26 cellular contexts compared by ENCODE assay signal in the genomic region with DNA sequence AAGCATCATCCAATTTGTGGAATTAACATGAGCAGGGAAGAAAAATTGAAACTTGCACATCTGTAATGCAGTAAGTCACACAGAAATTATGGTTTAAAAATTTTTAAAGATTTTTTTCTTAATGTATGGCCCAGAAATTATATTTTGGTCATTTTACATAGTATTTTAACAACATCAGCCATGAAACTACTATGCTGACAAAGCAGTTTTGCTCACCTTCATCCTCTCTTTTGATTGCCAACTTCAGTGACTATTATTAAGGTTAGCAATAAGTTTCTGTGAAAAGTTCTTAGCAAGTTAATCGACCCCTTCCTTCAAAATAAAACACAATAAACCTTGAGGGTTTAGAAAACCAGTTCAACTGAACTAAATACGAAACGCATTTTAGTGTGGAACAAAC.
DNase-seq lines count a peak whose midpoint lies in the region; ATAC-seq, FAIRE-seq and TF ChIP-seq lines count a peak whose summit lies in the region.
"Had no signal": no experiment of that assay in that cellular context is flagged by ENCODE, and none has a peak within 500 bp of the region (broad histone marks: within the 10 kb centered on the region; RNA-seq: fewer than 3 reads in every experiment).

No MANE protein-coding gene starts in this region.

- no peak overlapping the region for H3K4ac ChIP-seq in IMR-90 (ENCODE audit: low read depth, low read length)

- no peak overlapping the region for H4K5ac ChIP-seq in IMR-90 (ENCODE audit: low read depth, low read length)

- H2BK120ac ChIP-seq in IMR-90 (ENCODE audit: low read depth, low read length) = no peak overlapping the region

- H4K8ac ChIP-seq in IMR-90 (ENCODE audit: low read depth in 2 of 2, low read length in 2 of 2) = no peak overlapping the region

- no peak overlapping the region for H3K18ac ChIP-seq in IMR-90 (ENCODE audit: low read depth, low read length)

- TF ChIP-seq RAD21 in HepG2 (CRISPR knock-in tag; IDR thresholded peaks at IDR 0.05) (no peak), IMR-90 (IDR thresholded peaks at IDR 0.05; ENCODE audit: low read length) (no peak), K562 (CRISPR knock-in tag; conservative IDR thresholded peaks at IDR 0.05 in 1 of 2, IDR thresholded peaks at IDR 0.05 in 1 of 2) (no peak)

- H3K79me2 ChIP-seq in HepG2 (ENCODE audit: insufficient read depth, low read length) = no peaks in the 10 kb centered on the region
- H3K79me2 ChIP-seq in K562 (ENCODE audit: control insufficient read depth, insufficient read depth, low read length) = no peaks in the 10 kb centered on the region

- H2AFZ ChIP-seq in HepG2 (ENCODE audit: low read length) (no peak overlapping the region), IMR-90 (replicated peaks; ENCODE audit: low read length, poor library complexity) (no peak overlapping the region), K562 (ENCODE audit: low read depth, low read length) (no peak overlapping the region)

- 7% methylated on average over 3 of the region's 3 CpGs for WGBS in HepG2 (ENCODE audit: low lambda C conversion rate)
- 55% methylated on average over 3 of the region's 3 CpGs for WGBS in right lobe of liver (ENCODE audit: insufficient coverage, low coverage, low lambda C conversion rate, missing lambda C conversion rate)
- WGBS in IMR-90 (ENCODE audit: extremely low coverage in 2 of 2, insufficient read length in 1 of 2), 2 experiments = no CpG with 5 or more reads among the region's 3 CpGs
- WGBS in K562 (ENCODE audit: insufficient coverage, low coverage, missing lambda C conversion rate) = 2% methylated on average over 3 of the region's 3 CpGs

- ATAC-seq in HepG2 = no peak
- ATAC-seq in right lobe of liver = no peak
- no peak for ATAC-seq in IMR-90 (ENCODE audit: low read depth)
- ATAC-seq in K562 = no peak
- ATAC-seq: GM12878 had no signal

- FAIRE-seq in HepG2 (lab: Jason Lieb, UNC) (no peak), K562 (lab: Jason Lieb, UNC) (no peak)
- FAIRE-seq: GM12878, GM12892, GM18507 had no signal

- no peak overlapping the region for H2BK15ac ChIP-seq in IMR-90 (ENCODE audit: low read depth, low read length)

- H3K27ac ChIP-seq in HepG2 (ENCODE audit: extremely low read length, insufficient read depth, low read length) (no peak overlapping the region), right lobe of liver (no peak overlapping the region), IMR-90 (ENCODE audit: insufficient read depth, low read length) (no peak overlapping the region), K562 (ENCODE audit: extremely low read depth, low read depth, low read length) (no peak overlapping the region)
- H3K27ac ChIP-seq: 22Rv1, BLaER1 had no signal

- dilution Hi-C loops in IMR-90 (cut with HindIII; ENCODE audit: low sequenced_read_pairs, unreplicated experiment) = no loop called here

- no peak overlapping the region for H2AK5ac ChIP-seq in IMR-90 (ENCODE audit: low read depth, low read length)

- TF ChIP-seq CTCF in HepG2 (CRISPR knock-in tag; IDR thresholded peaks at IDR 0.05) = no peak
- TF ChIP-seq CTCF in right lobe of liver (IDR thresholded peaks at IDR 0.05) = no peak
- no peak for TF ChIP-seq CTCF in IMR-90 (conservative IDR thresholded peaks at IDR 0.05; ENCODE audit: low read depth, low read length)
- TF ChIP-seq CTCF in K562 (IDR thresholded peaks at IDR 0.05 in 2 of 3, conservative IDR thresholded peaks at IDR 0.05 in 1 of 3; ENCODE audit: insufficient read depth in 2 of 3, low read depth in 1 of 3, low read length in 3 of 3) = no peak

- H3K9ac ChIP-seq in HepG2 (ENCODE audit: insufficient read depth, low read depth, low read length) = no peak overlapping the region
- no peak overlapping the region for H3K9ac ChIP-seq in IMR-90 (ENCODE audit: low read depth, low read length)
- no peak overlapping the region for H3K9ac ChIP-seq in K562 (ENCODE audit: insufficient read depth in 1 of 2, low read depth in 2 of 2, low read length in 2 of 2)
- H3K9ac ChIP-seq: BLaER1 had no signal

- no peak overlapping the region for H2BK5ac ChIP-seq in IMR-90 (ENCODE audit: low read depth, low read length, poor library complexity, severe bottlenecking)

- DNase-seq in HepG2 (ENCODE audit: low spot score) (no peak), right lobe of liver (no peak), IMR-90 (no peak), K562 (ENCODE audit: extremely low read depth in 1 of 4, low spot score in 3 of 4) (no peak), kidney tubule cell (ENCODE audit: low spot score) (no peak), NCI-H510A (lab: John Stamatoyannopoulos, UW) (no peak)
- no peak for DNase-seq in stimulated activated naive CD4-positive, alpha-beta T cell treated with Interleukin-2 at 50 U/mL for 16 hours (lab: John Stamatoyannopoulos, UW)
- DNase-seq: ACHN; BE2C; C1 segment of cervical spinal cord; CD4-positive, alpha-beta memory T cell; CD4-positive, CD25-positive, alpha-beta regulatory T cell; CD8-positive, alpha-beta memory T cell; COR-L47; DMS 273 treated with DMSO at 0.1 percent for 48 hours; DMS153; DMS53; DMS79; DND-41; EL; GDM1 had no signal

- no peaks in the 10 kb centered on the region for H3K9me1 ChIP-seq in IMR-90 (ENCODE audit: insufficient read depth, low read length)
- H3K9me1 ChIP-seq in K562 (ENCODE audit: control insufficient read depth, insufficient read depth, low read length) = no peaks in the 10 kb centered on the region

- POLR2A ChIA-PET in HepG2 (lab: Yijun Ruan, JAX) = no interaction called here
- POLR2A ChIA-PET in IMR-90 (lab: Charles Lee; ENCODE audit: unreplicated experiment) = no interaction called here
- POLR2A ChIA-PET in K562 (lab: Yijun Ruan, JAX) = no interaction called here

- no peak overlapping the region for H2AK9ac ChIP-seq in IMR-90 (replicated peaks; ENCODE audit: low read depth, low read length, poor library complexity)

- H3K4me2 ChIP-seq in HepG2 (ENCODE audit: low read depth, low read length) (no peak overlapping the region), IMR-90 (ENCODE audit: low read depth, low read length) (no peak overlapping the region), K562 (ENCODE audit: insufficient read depth, low read length) (no peak overlapping the region)
- H3K4me2 ChIP-seq: BLaER1 had no signal

- no peak overlapping the region for H2BK20ac ChIP-seq in IMR-90 (ENCODE audit: low read depth, low read length)

- no peak overlapping the region for H4K91ac ChIP-seq in IMR-90 (ENCODE audit: insufficient read depth, low read depth, low read length)

- TF ChIP-seq POLR2A in HepG2 (IDR thresholded peaks at IDR 0.05; ENCODE audit: insufficient read depth in 1 of 2, low read depth in 2 of 2, low read length in 2 of 2) (no peak), right lobe of liver (IDR thresholded peaks at IDR 0.05) (no peak), IMR-90 (IDR thresholded peaks at IDR 0.05; ENCODE audit: low read depth, low read length) (no peak), K562 (conservative IDR thresholded peaks at IDR 0.05) (no peak)

- H3K14ac ChIP-seq in IMR-90 (replicated peaks; ENCODE audit: low read depth, low read length) = no peak overlapping the region

- intact Hi-C loops in HepG2 (cut with micrococcal nuclease; ENCODE audit: unreplicated experiment) = no loop called here
- intact Hi-C loops in right lobe of liver (cut with DNase I) = no loop called here
- intact Hi-C loops in IMR-90 (cut with micrococcal nuclease) = no loop called here
- intact Hi-C loops in K562 (cut with micrococcal nuclease) = no loop called here

- BruUV-seq in HepG2 (replicated peaks; lab: Mats Ljungman, UMichigan) (no TSS peak), IMR-90 (replicated peaks; lab: Mats Ljungman, UMichigan) (no TSS peak), K562 (replicated peaks; lab: Mats Ljungman, UMichigan) (no TSS peak)

- H3K36me3 ChIP-seq in HepG2 (replicated peaks in 1 of 2; ENCODE audit: control insufficient read depth in 1 of 2, insufficient read depth in 2 of 2, low read length in 2 of 2) = no peaks in the 10 kb centered on the region
- H3K36me3 ChIP-seq in right lobe of liver = no peaks in the 10 kb centered on the region
- H3K36me3 ChIP-seq in IMR-90 (ENCODE audit: control insufficient read depth, insufficient read depth, low read length) = no peaks in the 10 kb centered on the region
- no peaks in the 10 kb centered on the region for H3K36me3 ChIP-seq in K562 (ENCODE audit: control insufficient read depth, insufficient read depth, low read length)
- H3K36me3 ChIP-seq: BE2C, BLaER1 had no signal

- H3K27me3 ChIP-seq in HepG2 (ENCODE audit: control insufficient read depth in 1 of 2, insufficient read depth in 2 of 2, low read length in 2 of 2) (no peaks in the 10 kb centered on the region), right lobe of liver (no peaks in the 10 kb centered on the region), IMR-90 (ENCODE audit: control insufficient read depth, insufficient read depth, low read length) (no peaks in the 10 kb centered on the region), K562 (ENCODE audit: control insufficient read depth in 2 of 2, insufficient read depth in 2 of 2, low read length in 2 of 2) (no peaks in the 10 kb centered on the region)
- H3K27me3 ChIP-seq: BE2C, BLaER1 had no signal

- in situ Hi-C loops in HepG2 (cut with HindIII; ENCODE audit: extremely low pct_ligation_motif_present, low pct_unique_long_range_greater_than_20kb) (no loop called here), IMR-90 (cut with MboI; ENCODE audit: low sequenced_read_pairs) (no loop called here), K562 (cut with MboI) (no loop called here)

- no peaks in the 10 kb centered on the region for H4K20me1 ChIP-seq in HepG2 (ENCODE audit: insufficient read depth, low read length)
- no peaks in the 10 kb centered on the region for H4K20me1 ChIP-seq in IMR-90 (ENCODE audit: insufficient read depth, low read length)
- no peaks in the 10 kb centered on the region for H4K20me1 ChIP-seq in K562 (replicated peaks; ENCODE audit: control insufficient read depth, insufficient read depth, low read length)
- H4K20me1 ChIP-seq: BLaER1 had no signal

- TF ChIP-seq EP300 in HepG2 (IDR thresholded peaks at IDR 0.05; ENCODE audit: low read depth in 2 of 2, low read length in 2 of 2) = no peak
- no peak for TF ChIP-seq EP300 in HepG2 (CRISPR knock-in tag; IDR thresholded peaks at IDR 0.05; ENCODE audit: borderline replicate concordance)
- TF ChIP-seq EP300 in K562 (IDR thresholded peaks at IDR 0.05; ENCODE audit: low read length) = no peak

- H3K23ac ChIP-seq in IMR-90 (ENCODE audit: low read depth, low read length) = no peak overlapping the region

- no peak overlapping the region for H3K4me3 ChIP-seq in HepG2 (replicated peaks in 1 of 3; ENCODE audit: insufficient read depth in 1 of 3, low read depth in 2 of 3, low read length in 3 of 3)
- no peak overlapping the region for H3K4me3 ChIP-seq in right lobe of liver
- no peak overlapping the region for H3K4me3 ChIP-seq in IMR-90 (ENCODE audit: insufficient read depth, low read depth, low read length)
- no peak overlapping the region for H3K4me3 ChIP-seq in K562
- H3K4me3 ChIP-seq: BLaER1, GM12878 had no signal

- H3K9me3 ChIP-seq in HepG2 (ENCODE audit: low read length) (0 out of 2 replicates have a peak, but pooled peaks cover 4% of the 10 kb centered on the region), right lobe of liver (no peaks in the 10 kb centered on the region), IMR-90 (ENCODE audit: control insufficient read depth, insufficient read depth, low read length) (no peaks in the 10 kb centered on the region), K562 (replicated peaks; ENCODE audit: control insufficient read depth, insufficient read depth, low read depth, low read length) (no peaks in the 10 kb centered on the region)
- H3K9me3 ChIP-seq: BE2C, BLaER1 had no signal

- no peak overlapping the region for H3K56ac ChIP-seq in IMR-90 (ENCODE audit: extremely low read depth, insufficient read depth, low read length)

- CTCF ChIA-PET in HepG2 (lab: Yijun Ruan, JAX; ENCODE audit: low intra/inter-chr PET ratio, low total read pairs) (no interaction called here), IMR-90 (lab: Yijun Ruan, JAX) (no interaction called here), K562 (lab: Yijun Ruan, JAX; ENCODE audit: low intra/inter-chr PET ratio) (no interaction called here)

- H3K4me1 ChIP-seq in HepG2 (ENCODE audit: insufficient read depth, low read length) (no peaks in the 10 kb centered on the region), right lobe of liver (no peaks in the 10 kb centered on the region), IMR-90 (ENCODE audit: control insufficient read depth, insufficient read depth, low read length) (no peaks in the 10 kb centered on the region), K562 (replicated peaks in 1 of 2; ENCODE audit: control insufficient read depth in 2 of 2, insufficient read depth in 2 of 2, low read length in 2 of 2) (no peaks in the 10 kb centered on the region)
- H3K4me1 ChIP-seq: BE2C, BLaER1 had no signal

- H3K79me1 ChIP-seq in IMR-90 (ENCODE audit: low read depth in 1 of 2, low read length in 2 of 2) = no peaks in the 10 kb centered on the region
